8 cellular contexts compared by ENCODE assay signal in genomic region chr4:119300388-119301131, GRCh38. TPM values are rescaled to one million over a fixed set of nuclear protein-coding genes. Genes with fewer than 3 reads are reported as not detected.
DNase-seq lines count a peak whose midpoint lies in the region; ATAC-seq and TF ChIP-seq lines count a peak whose summit lies in the region.

No MANE protein-coding gene starts in this region.

- H2AFZ ChIP-seq in neural progenitor cell (replicated peaks): peak overlapping the region; percentile 78

- H3F3A ChIP-seq in neural progenitor cell (ENCODE audit: low read depth): peaks cover 8% of the 10 kb centered on the region

- H3K4me3 Mint-ChIP-seq in activated T-cell treated with anti-CD3 and anti-CD28 coated beads, Interleukin-2, amount 50 U/mL, for 24 hours: peak overlapping the region; percentile 98
- peak overlapping the region; percentile 99 for H3K4me3 Mint-ChIP-seq in neural progenitor cell

- ATAC-seq in GM21619 (IDR thresholded peaks at IDR 0.05; ENCODE audit: unreplicated experiment): peak; percentile 96

- no peaks in the 10 kb centered on the region for H3K27me3 ChIP-seq in neural progenitor cell

- peaks cover 29% of the 10 kb centered on the region for H3K4me1 Mint-ChIP-seq in activated T-cell treated with anti-CD3 and anti-CD28 coated beads, Interleukin-2, amount 50 U/mL, for 24 hours (ENCODE audit: low read depth)
- H3K4me1 Mint-ChIP-seq in neural progenitor cell: peaks cover 26% of the 10 kb centered on the region

- peak; percentile 7 for TF ChIP-seq CTCF in fibroblast of pulmonary artery (IDR thresholded peaks at IDR 0.05; ENCODE audit: low read length, missing control alignments)
- TF ChIP-seq CTCF in neural progenitor cell (IDR thresholded peaks at IDR 0.05): peak; percentile 26

- no peaks in the 10 kb centered on the region for H3K9me3 ChIP-seq in neural progenitor cell (ENCODE audit: low read depth)

- H4K20me1 ChIP-seq in neural progenitor cell (ENCODE audit: low read depth): no peaks in the 10 kb centered on the region

- H3K36me3 Mint-ChIP-seq in activated T-cell treated with anti-CD3 and anti-CD28 coated beads, Interleukin-2, amount 50 U/mL, for 24 hours (ENCODE audit: low read depth): peaks cover 50% of the 10 kb centered on the region
- H3K36me3 Mint-ChIP-seq in neural progenitor cell: peaks cover 26% of the 10 kb centered on the region

- H3K4me2 ChIP-seq in neural progenitor cell: peak overlapping the region; percentile 85

- peaks cover 3% of the 10 kb centered on the region for H3K27me3 Mint-ChIP-seq in activated T-cell treated with anti-CD3 and anti-CD28 coated beads, Interleukin-2, amount 50 U/mL, for 24 hours
- peaks cover 7% of the 10 kb centered on the region for H3K27me3 Mint-ChIP-seq in neural progenitor cell (ENCODE audit: insufficient read depth, low read depth)

- H3K27ac Mint-ChIP-seq in activated T-cell treated with anti-CD3 and anti-CD28 coated beads, Interleukin-2, amount 50 U/mL, for 24 hours: peak overlapping the region; percentile 98
- peak overlapping the region; percentile 99 for H3K27ac Mint-ChIP-seq in neural progenitor cell

- in situ Hi-C loops in KBM-7 (cut with MboI; ENCODE audit: low pct_unique_long_range_greater_than_20kb, low sequenced_read_pairs): no loop called here

- no peaks in the 10 kb centered on the region for H3K9me3 Mint-ChIP-seq in activated T-cell treated with anti-CD3 and anti-CD28 coated beads, Interleukin-2, amount 50 U/mL, for 24 hours
- H3K9me3 Mint-ChIP-seq in neural progenitor cell: peaks cover 7% of the 10 kb centered on the region

- H3K36me3 ChIP-seq in neural progenitor cell: peaks cover 19% of the 10 kb centered on the region

- peaks cover 29% of the 10 kb centered on the region for H3K79me2 ChIP-seq in neural progenitor cell (ENCODE audit: low read depth)

- DNase-seq in D341Med (ENCODE audit: low spot score): peak; percentile 94
- peak; percentile 93 for DNase-seq in KBM-7
- DNase-seq in activated T-cell treated with anti-CD3 and anti-CD28 coated beads, Interleukin-2, amount 50 U/mL, for 24 hours: peak; percentile 94
- peak; percentile 92 for DNase-seq in fibroblast of pulmonary artery (ENCODE audit: low read depth)
- DNase-seq in neural progenitor cell (ENCODE audit: low spot score): peak; percentile 94
- DNase-seq in superior temporal gyrus (ENCODE audit: extremely low spot score): peak; percentile 86
- no peak for DNase-seq in hippocampal formation (lab: John Stamatoyannopoulos, UW)

- H3K9ac ChIP-seq in neural progenitor cell: peak overlapping the region; percentile 38

- H3K4me3 ChIP-seq in fibroblast of pulmonary artery (replicated peaks; ENCODE audit: low read depth, low read length) (peak overlapping the region; percentile 82), neural progenitor cell (peak overlapping the region; percentile 68)

- no peaks in the 10 kb centered on the region for H3K4me1 ChIP-seq in neural progenitor cell

- H3K27ac ChIP-seq in neural progenitor cell: peak overlapping the region; percentile 43

RNA-seq across cellular contexts. Expression of gene FABP2, which starts 21.4 kb away (rescaled TPM):
- not detected in 2 replicates for total RNA-seq in neural progenitor cell (ENCODE audit: low replicate concordance)

Comparison
In these comparisons a context has a peak if more than half of its experiments do, and no peak if none do; other contexts are left out.
1. DNase-seq: peak in D341Med (single experiment), KBM-7 (single experiment), activated T-cell treated with anti-CD3 and anti-CD28 coated beads, Interleukin-2, amount 50 U/mL, for 24 hours (single experiment), fibroblast of pulmonary artery (single experiment), neural progenitor cell (single experiment) and superior temporal gyrus (single experiment); none in hippocampal formation (0 of 2).